Comparison of ENCODE assay signal across 8 cellular contexts in genomic region chr2:241701405-241702154, GRCh38. TPM values are rescaled to one million over a fixed set of nuclear protein-coding genes. Genes with fewer than 3 reads are reported as not detected.
DNase-seq lines count a peak whose midpoint lies in the region; ATAC-seq, FAIRE-seq and TF ChIP-seq lines count a peak whose summit lies in the region.

TSS of gene ING5 (plus strand) at chr2:241702039. CDS start at chr2:241702066, 27 bp downstream.

- no peaks in the 10 kb centered on the region for H3K9me3 ChIP-seq in esophagus muscularis mucosa

- DNase-seq in DMS53 treated with DMSO at 0.1 percent for 48 hours (lab: John Stamatoyannopoulos, UW; ENCODE audit: unreplicated experiment), result peak; percentile 48
- peak; percentile 78 for DNase-seq in KG1 (lab: John Stamatoyannopoulos, UW)
- peak; percentile 78 for DNase-seq in RCC 7860 (ENCODE audit: low spot score)
- peak; percentile 98 for DNase-seq in activated T-cell treated with anti-CD3 and anti-CD28 coated beads, Interleukin-2, amount 50 U/mL, for 48 hours
- peak; percentile 98 for DNase-seq in esophagus muscularis mucosa (ENCODE audit: extremely low spot score)
- peak; percentile 94 for DNase-seq in myocyte (ENCODE audit: low read depth)
- peak; percentile 91 to 94 for DNase-seq in stimulated activated CD8-positive, alpha-beta memory T cell treated with anti-CD3 and anti-CD28 coated beads, Interleukin-7, amount 100 ng/mL, for 4 hours (ENCODE audit: low read depth in 2 of 2)

- no peaks in the 10 kb centered on the region for H3K27me3 ChIP-seq in esophagus muscularis mucosa

- H3K4me3 ChIP-seq in esophagus muscularis mucosa, result peak within 1 kb of the TSS; percentile 70 to 91 (median 84)

- H3K36me3 ChIP-seq in esophagus muscularis mucosa, result peaks cover 14 to 25% (median 21%) of the 10 kb centered on the region in 4 donors

- FAIRE-seq in RCC 7860 (lab: Jason Lieb, UNC), result no peak

- no peak for TF ChIP-seq CTCF in esophagus muscularis mucosa (IDR thresholded peaks at IDR 0.05)

- H3K4me1 ChIP-seq in esophagus muscularis mucosa, result peaks cover 15 to 28% (median 28%) of the 10 kb centered on the region in 4 donors

- ATAC-seq in GM21737 (IDR thresholded peaks at IDR 0.05; ENCODE audit: unreplicated experiment), result peak; percentile 52

- 0% methylated on average over 3 of the region's 96 CpGs for WGBS in esophagus muscularis mucosa

- TF ChIP-seq EP300 in esophagus muscularis mucosa (IDR thresholded peaks at IDR 0.05), result no peak

- H3K27ac ChIP-seq in esophagus muscularis mucosa (replicated peaks in 1 of 4), result peak within 1 kb of the TSS; percentile 87 to 99 (median 94)

- intact Hi-C loops in esophagus muscularis mucosa (cut with DNase I), result loop anchor here (10.0 kb wide), 1 partner anchor 347 kb away; the partner anchor contains the start of gene FARP2

- TF ChIP-seq POLR2A in esophagus muscularis mucosa (IDR thresholded peaks at IDR 0.05; ENCODE audit: low read depth), result peak; percentile 55

RNA-seq across cellular contexts. Expression of gene ING5, which starts in this region (rescaled TPM):
- total RNA-seq in esophagus muscularis mucosa (10 to 100 TPM; 28.1 to 43.8 (median 30.3) TPM), myocyte (18.7 and 21.4 TPM in 2 replicates)
- polyA plus RNA-seq in myocyte (2012), result 23.5 TPM

Comparison
In these comparisons a context has a peak if more than half of its experiments do, and no peak if none do; other contexts are left out.
1. Peak in every context shown above with its lines: DNase-seq, ATAC-seq, H3K4me3 ChIP-seq and H3K27ac ChIP-seq.
2. DNase-seq: peak in every context shown above with its lines; median percentile 98 in activated T-cell treated with anti-CD3 and anti-CD28 coated beads, Interleukin-2, amount 50 U/mL, for 48 hours; 98 in esophagus muscularis mucosa; 94 in myocyte; 92 in stimulated activated CD8-positive, alpha-beta memory T cell treated with anti-CD3 and anti-CD28 coated beads, Interleukin-7, amount 100 ng/mL, for 4 hours; 78 in KG1; 78 in RCC 7860; 48 in DMS53 treated with DMSO at 0.1 percent for 48 hours.